1 cellular context compared by ENCODE assay signal in genomic region chr11:6438979-6439571, GRCh38.
TF ChIP-seq lines count a peak whose summit lies in the region.

No MANE protein-coding gene starts in this region.

TF ChIP-seq in GM23338, 12 proteins besides CTCF, POLR2A, EP300 and RAD21 (continued from another document):
- TF ChIP-seq ZNF462 (CRISPR knock-in tag; IDR thresholded peaks at IDR 0.05) (no peak), JUNB (IDR thresholded peaks at IDR 0.05; ENCODE audit: unreplicated experiment) (no peak)
- TF ChIP-seq, protein P1, sequence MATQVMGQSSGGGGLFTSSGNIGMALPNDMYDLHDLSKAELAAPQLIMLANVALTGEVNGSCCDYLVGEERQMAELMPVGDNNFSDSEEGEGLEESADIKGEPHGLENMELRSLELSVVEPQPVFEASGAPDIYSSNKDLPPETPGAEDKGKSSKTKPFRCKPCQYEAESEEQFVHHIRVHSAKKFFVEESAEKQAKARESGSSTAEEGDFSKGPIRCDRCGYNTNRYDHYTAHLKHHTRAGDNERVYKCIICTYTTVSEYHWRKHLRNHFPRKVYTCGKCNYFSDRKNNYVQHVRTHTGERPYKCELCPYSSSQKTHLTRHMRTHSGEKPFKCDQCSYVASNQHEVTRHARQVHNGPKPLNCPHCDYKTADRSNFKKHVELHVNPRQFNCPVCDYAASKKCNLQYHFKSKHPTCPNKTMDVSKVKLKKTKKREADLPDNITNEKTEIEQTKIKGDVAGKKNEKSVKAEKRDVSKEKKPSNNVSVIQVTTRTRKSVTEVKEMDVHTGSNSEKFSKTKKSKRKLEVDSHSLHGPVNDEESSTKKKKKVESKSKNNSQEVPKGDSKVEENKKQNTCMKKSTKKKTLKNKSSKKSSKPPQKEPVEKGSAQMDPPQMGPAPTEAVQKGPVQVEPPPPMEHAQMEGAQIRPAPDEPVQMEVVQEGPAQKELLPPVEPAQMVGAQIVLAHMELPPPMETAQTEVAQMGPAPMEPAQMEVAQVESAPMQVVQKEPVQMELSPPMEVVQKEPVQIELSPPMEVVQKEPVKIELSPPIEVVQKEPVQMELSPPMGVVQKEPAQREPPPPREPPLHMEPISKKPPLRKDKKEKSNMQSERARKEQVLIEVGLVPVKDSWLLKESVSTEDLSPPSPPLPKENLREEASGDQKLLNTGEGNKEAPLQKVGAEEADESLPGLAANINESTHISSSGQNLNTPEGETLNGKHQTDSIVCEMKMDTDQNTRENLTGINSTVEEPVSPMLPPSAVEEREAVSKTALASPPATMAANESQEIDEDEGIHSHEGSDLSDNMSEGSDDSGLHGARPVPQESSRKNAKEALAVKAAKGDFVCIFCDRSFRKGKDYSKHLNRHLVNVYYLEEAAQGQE (IDR thresholded peaks at IDR 0.05; ENCODE audit: unreplicated experiment): no peak
